ENCODE assay signal across 23 cellular contexts in genomic region chrX:38151426-38151825, GRCh38.
DNase-seq lines count a peak whose midpoint lies in the region; TF ChIP-seq lines count a peak whose summit lies in the region.
"Had no signal": no experiment of that assay in that cellular context is flagged by ENCODE, and none has a peak within 500 bp of the region (broad histone marks: within the 10 kb centered on the region; RNA-seq: fewer than 3 reads in every experiment).

No MANE protein-coding gene starts in this region.

- no peak overlapping the region for H3K4me3 ChIP-seq in smooth muscle cell
- H3K4me3 ChIP-seq: dorsolateral prefrontal cortex, GM12878, pancreas, vagina had no signal

- no peaks in the 10 kb centered on the region for H4K20me1 ChIP-seq in smooth muscle cell (ENCODE audit: low read depth)

- no peaks in the 10 kb centered on the region for H3K36me3 ChIP-seq in smooth muscle cell (ENCODE audit: low read depth)
- H3K36me3 ChIP-seq: pancreas, vagina had no signal

- H3K9me3 ChIP-seq in smooth muscle cell (replicated peaks; ENCODE audit: low read depth): no peaks in the 10 kb centered on the region
- H3K9me3 ChIP-seq: pancreas, vagina had no signal

- no peaks in the 10 kb centered on the region for H3K27me3 ChIP-seq in smooth muscle cell (ENCODE audit: low read depth)
- H3K27me3 ChIP-seq: vagina had no signal

- in situ Hi-C loops in SK-MEL-5 (cut with HindIII; ENCODE audit: low pct_unique_long_range_greater_than_20kb, low sequenced_read_pairs): no loop called here

- intact Hi-C loops in cardiac septum (cut with DNase I): no loop called here

- H3F3A ChIP-seq in smooth muscle cell (ENCODE audit: low read depth): no peaks in the 10 kb centered on the region

- peak overlapping the region; percentile 15 for H3K4me2 ChIP-seq in smooth muscle cell

- TF ChIP-seq CTCF in smooth muscle cell (IDR thresholded peaks at IDR 0.05; ENCODE audit: borderline replicate concordance, insufficient read depth, poor library complexity, severe bottlenecking): no peak

- 45% methylated on average over 5 of the region's 5 CpGs for WGBS in smooth muscle cell (ENCODE audit: low lambda C conversion rate)

- H3K27ac ChIP-seq in smooth muscle cell (ENCODE audit: low read depth): peak overlapping the region; percentile 40
- H3K27ac ChIP-seq: dorsolateral prefrontal cortex, pancreas, vagina had no signal

- DNase-seq in ELR (ENCODE audit: low read depth) (peak; percentile 20), SK-MEL-5 (ENCODE audit: low read depth, low spot score) (peak; percentile 68), glomerular visceral epithelial cell (ENCODE audit: extremely low spot score) (peak; percentile 86), smooth muscle cell (lab: John Stamatoyannopoulos, UW; ENCODE audit: unreplicated experiment) (no peak), NCI-H82 treated with DMSO at 0.1 percent for 48 hours (lab: John Stamatoyannopoulos, UW; ENCODE audit: unreplicated experiment) (no peak), NCI-H774 (lab: John Stamatoyannopoulos, UW) (no peak), cardiac septum (ENCODE audit: low spot score) (no peak)
- DNase-seq: activated CD4-positive, alpha-beta memory T cell treated with anti-CD3 and anti-CD28 coated beads for 36 hours; activated CD4-positive, CD25-positive, alpha-beta regulatory T cell; activated effector memory CD4-positive, alpha-beta T cell treated with Interleukin-2 at 50 U/mL for 16 hours; caudate nucleus; dorsolateral prefrontal cortex; foreskin fibroblast; hypothalamus; KBM-7; kidney glomerular epithelial cell; naive thymus-derived CD8-positive, alpha-beta T cell; NCI-H1436 treated with DMSO at 0.1 percent for 48 hours; NCI-H524 treated with DMSO at 0.1 percent for 48 hours; pancreas; substantia nigra had no signal

- no peak overlapping the region for H3K9ac ChIP-seq in smooth muscle cell (ENCODE audit: low read depth)

- no peaks in the 10 kb centered on the region for H3K79me2 ChIP-seq in smooth muscle cell (ENCODE audit: low read depth)

- H3K4me1 ChIP-seq in smooth muscle cell (ENCODE audit: low read depth): no peaks in the 10 kb centered on the region
- H3K4me1 ChIP-seq: pancreas, vagina had no signal

- no peak overlapping the region for H2AFZ ChIP-seq in smooth muscle cell (ENCODE audit: low read depth)

Comparison
In these comparisons a context has a peak if more than half of its experiments do, and no peak if none do; other contexts are left out.
1. DNase-seq: peak in ELR (single experiment), SK-MEL-5 (single experiment) and glomerular visceral epithelial cell (single experiment); none in smooth muscle cell (single experiment), NCI-H82 treated with DMSO at 0.1 percent for 48 hours (single experiment), NCI-H774 (single experiment) and cardiac septum (single experiment).